ENCODE assay signal across 8 cellular contexts in genomic region chr4:83110222-83110945, GRCh38. TPM values are rescaled to one million over a fixed set of nuclear protein-coding genes. Genes with fewer than 3 reads are reported as not detected.
DNase-seq lines count a peak whose midpoint lies in the region; ATAC-seq and TF ChIP-seq lines count a peak whose summit lies in the region.

No MANE protein-coding gene starts in this region.

- no peak overlapping the region for H3K9ac ChIP-seq in neural progenitor cell

- H3K4me3 ChIP-seq in DOHH2 (ENCODE audit: low read length) (peak overlapping the region; percentile 72), fibroblast of villous mesenchyme (ENCODE audit: low read depth, low read length) (peak overlapping the region; percentile 57), neural progenitor cell (peak overlapping the region; percentile 66), stomach (peak overlapping the region; percentile 51 to 72 (median 62))

- peaks cover 13% of the 10 kb centered on the region for H3K27me3 ChIP-seq in DOHH2 (ENCODE audit: control insufficient read depth, low read length)
- H3K27me3 ChIP-seq in neural progenitor cell, result peaks cover 29% of the 10 kb centered on the region
- peaks cover 0 to 4% (median 0%) of the 10 kb centered on the region in 3 donors for H3K27me3 ChIP-seq in stomach

- ATAC-seq in GM21786 (IDR thresholded peaks at IDR 0.05; ENCODE audit: unreplicated experiment), result peak; percentile 50

- H2AFZ ChIP-seq in neural progenitor cell (replicated peaks), result peak overlapping the region; percentile 90

- H3K36me3 Mint-ChIP-seq in neural progenitor cell, result no peaks in the 10 kb centered on the region

- TF ChIP-seq CTCF in DOHH2 (IDR thresholded peaks at IDR 0.05; ENCODE audit: low read depth, low read length, poor library complexity, severe bottlenecking) (peak; percentile 91), fibroblast of villous mesenchyme (IDR thresholded peaks at IDR 0.05; ENCODE audit: insufficient read depth, low read depth, low read length) (peak; percentile 80), neural progenitor cell (IDR thresholded peaks at IDR 0.05) (peak; percentile 70), stomach (IDR thresholded peaks at IDR 0.05) (peak in 5 of 7 experiments; percentile 26 to 60 (median 41))

- H3K79me2 ChIP-seq in DOHH2 (ENCODE audit: control insufficient read depth, low read length) (no peaks in the 10 kb centered on the region), neural progenitor cell (ENCODE audit: low read depth) (no peaks in the 10 kb centered on the region)

- no peaks in the 10 kb centered on the region for H3K36me3 ChIP-seq in DOHH2 (ENCODE audit: control insufficient read depth, low read length)
- H3K36me3 ChIP-seq in KOPT-K1 (ENCODE audit: insufficient read depth, low read length), result peaks cover 5% of the 10 kb centered on the region; the same call in 1 of the 2 replicates
- no peaks in the 10 kb centered on the region for H3K36me3 ChIP-seq in neural progenitor cell
- peaks cover 0 to 2% (median 0%) of the 10 kb centered on the region in 4 donors for H3K36me3 ChIP-seq in stomach

- H3K27ac Mint-ChIP-seq in neural progenitor cell, result no peak overlapping the region

- H3K9me3 ChIP-seq in DOHH2 (ENCODE audit: control insufficient read depth, insufficient read depth, low read length) (no peaks in the 10 kb centered on the region), KOPT-K1 (ENCODE audit: insufficient read depth, low read length, poor library complexity, severe bottlenecking) (no peaks in the 10 kb centered on the region), neural progenitor cell (ENCODE audit: low read depth) (no peaks in the 10 kb centered on the region), stomach (no peaks in the 10 kb centered on the region)

- peak overlapping the region; percentile 73 for H3K4me2 ChIP-seq in DOHH2 (ENCODE audit: low read length)
- H3K4me2 ChIP-seq in neural progenitor cell, result peak overlapping the region; percentile 81

- intact Hi-C loops in stomach (cut with DNase I; ENCODE audit: low total_unique reads), result no loop called here

- TF ChIP-seq EP300 in stomach (IDR thresholded peaks at IDR 0.05), result no peak

- TF ChIP-seq POLR2A in stomach (IDR thresholded peaks at IDR 0.05), result peak in 1 of 4 donors; percentile 18

- H3F3A ChIP-seq in DOHH2 (ENCODE audit: control insufficient read depth, insufficient read depth) (peaks cover 11% of the 10 kb centered on the region), neural progenitor cell (ENCODE audit: low read depth) (peaks cover 4% of the 10 kb centered on the region)

- 2 to 3% (median 2%) methylated on average over 18 of the region's 18 CpGs for WGBS in stomach, 5 donors

- peaks cover 9% of the 10 kb centered on the region for H3K4me1 Mint-ChIP-seq in neural progenitor cell

- H3K4me1 ChIP-seq in DOHH2 (ENCODE audit: control insufficient read depth, low read length) (peaks cover 47% of the 10 kb centered on the region), neural progenitor cell (no peaks in the 10 kb centered on the region), stomach (peaks cover 5 to 33% (median 19%) of the 10 kb centered on the region in 4 donors)

- peak overlapping the region; percentile 41 for H3K27ac ChIP-seq in DOHH2 (ENCODE audit: low read depth, low read length)
- peak overlapping the region; percentile 78 for H3K27ac ChIP-seq in KOPT-K1 (ENCODE audit: low read depth, low read length, poor library complexity, severe bottlenecking)
- no peak overlapping the region for H3K27ac ChIP-seq in neural progenitor cell
- peak overlapping the region; percentile 79 to 90 (median 85) for H3K27ac ChIP-seq in stomach

- H4K20me1 ChIP-seq in DOHH2 (ENCODE audit: control insufficient read depth, insufficient read depth, low read depth, low read length) (no peaks in the 10 kb centered on the region), neural progenitor cell (ENCODE audit: low read depth) (no peaks in the 10 kb centered on the region)

- H3K27me3 Mint-ChIP-seq in neural progenitor cell (ENCODE audit: insufficient read depth, low read depth), result peaks cover 15% of the 10 kb centered on the region

- H3K9me2 ChIP-seq in DOHH2 (replicated peaks; ENCODE audit: control insufficient read depth, low read length), result no peaks in the 10 kb centered on the region

- DNase-seq in RKO (ENCODE audit: low spot score) (peak; percentile 88), fibroblast of villous mesenchyme (ENCODE audit: low read depth) (peak; percentile 70), neural progenitor cell (ENCODE audit: low spot score) (peak; percentile 87), stomach (peak; percentile 94)
- peak; percentile 83 for DNase-seq in activated T-helper 9 cell treated with anti-CD3 and anti-CD28 coated beads, Interleukin-2, amount 50 U/mL, for 16 hours (ENCODE audit: low read depth)

- H3K4me3 Mint-ChIP-seq in neural progenitor cell, result peak overlapping the region; percentile 89

- no peaks in the 10 kb centered on the region for H3K9me3 Mint-ChIP-seq in neural progenitor cell

RNA-seq across cellular contexts. Expression of gene PLAC8, which starts 4.1 kb away (rescaled TPM):
- 1.3 TPM in 1 of 2 replicates, not detected in the other for total RNA-seq in fibroblast of villous mesenchyme
- 0.15 TPM in 1 of 2 replicates, not detected in the other for total RNA-seq in neural progenitor cell (ENCODE audit: low replicate concordance)
- total RNA-seq in stomach, result 100 to 1,000 TPM in 1 of 5 donors, 10 to 100 TPM in 4; 10.5 to 265 (median 24.9) TPM
- polyA plus RNA-seq in stomach, result 100 to 1,000 TPM in 1 of 3 donors, 10 to 100 TPM in 2; 46.9 to 372 (median 47.6) TPM

Comparison
In these comparisons a context has a peak if more than half of its experiments do, and no peak if none do; other contexts are left out.
1. CTCF ChIP-seq: peak in every context shown above with its lines; median percentile 91 in DOHH2; 80 in fibroblast of villous mesenchyme; 70 in neural progenitor cell; 41 in stomach.